Comparison of ENCODE assay signal across 8 cellular contexts in the genomic region with DNA sequence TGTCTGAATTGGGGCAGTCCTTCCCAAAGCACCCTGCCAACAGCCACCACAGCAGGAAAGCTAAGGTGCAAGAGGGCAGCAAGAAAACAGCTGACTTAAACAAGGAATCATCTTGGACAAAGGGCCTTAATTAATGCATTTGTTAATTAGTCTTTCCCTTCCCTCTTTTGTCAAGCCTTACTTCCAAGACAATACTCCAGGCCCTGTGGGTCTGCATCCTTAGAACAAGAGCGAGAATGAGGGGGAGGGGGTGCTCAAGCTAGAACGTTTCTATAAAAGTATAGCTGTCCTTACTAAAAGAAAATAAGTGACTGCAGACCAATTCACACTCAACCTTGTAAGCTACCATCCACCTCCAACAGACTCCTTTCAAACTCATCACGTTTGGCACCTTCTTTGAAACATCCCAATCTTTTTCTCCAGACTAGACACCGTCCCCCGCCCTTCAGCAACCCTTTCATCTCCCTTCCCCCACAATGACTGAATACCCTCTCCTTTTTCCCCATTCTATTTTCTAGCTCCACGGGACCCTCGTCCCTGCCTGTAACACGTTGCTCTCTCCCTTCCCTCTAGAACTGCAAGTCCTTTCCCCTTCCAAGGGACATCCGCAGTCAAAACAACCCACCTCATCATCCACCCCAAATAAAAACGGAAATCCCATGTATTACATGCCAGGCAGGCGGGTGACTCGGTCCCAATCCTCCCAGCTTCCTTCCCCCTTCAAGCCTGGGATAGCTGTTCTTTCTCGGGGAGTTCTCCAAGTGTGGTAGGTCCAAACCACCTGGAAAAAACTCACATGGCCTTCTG.
DNase-seq lines count a peak whose midpoint lies in the region; TF ChIP-seq lines count a peak whose summit lies in the region.

No MANE protein-coding gene starts in this region.

- no peaks in the 10 kb centered on the region for H3K9me3 ChIP-seq in SJSA1 (replicated peaks)
- no peaks in the 10 kb centered on the region for H3K9me3 ChIP-seq in esophagus (ENCODE audit: control insufficient read depth in 2 of 2, insufficient read depth in 1 of 2, low read depth in 1 of 2, low read length in 1 of 2)

- in situ Hi-C loops in GM13976 (cut with MboI; ENCODE audit: low sequenced_read_pairs, unreplicated experiment) = no loop called here

- peak overlapping the region; percentile 75 for H3K27ac Mint-ChIP-seq in T-helper 2 cell treated with Interferon-gamma antibody and Interleukin-4, amounts not matched to agents 5 μg/mL and 100 μg/mL, for 36 hours
- peak overlapping the region; percentile 89 for H3K27ac Mint-ChIP-seq in osteocyte (ENCODE audit: unreplicated experiment)

- H3K4me1 Mint-ChIP-seq in T-helper 2 cell treated with Interferon-gamma antibody and Interleukin-4, amounts not matched to agents 5 μg/mL and 100 μg/mL, for 36 hours (ENCODE audit: low read depth) = peaks cover 39% of the 10 kb centered on the region
- peaks cover 37% of the 10 kb centered on the region for H3K4me1 Mint-ChIP-seq in osteocyte (ENCODE audit: unreplicated experiment)

- peaks cover 18% of the 10 kb centered on the region for H3K4me1 ChIP-seq in SJSA1 (replicated peaks)
- H3K4me1 ChIP-seq in esophagus (ENCODE audit: control insufficient read depth in 2 of 2, insufficient read depth in 2 of 2, low read length in 1 of 2) = no peaks in the 10 kb centered on the region

- no peaks in the 10 kb centered on the region for H3K27me3 ChIP-seq in SJSA1 (replicated peaks)
- H3K27me3 ChIP-seq in esophagus (ENCODE audit: control insufficient read depth in 1 of 2, insufficient read depth in 2 of 2, low read length in 2 of 2) = no peaks in the 10 kb centered on the region

- TF ChIP-seq CTCF in osteocyte (IDR thresholded peaks at IDR 0.05) (no peak), GM13976 (IDR thresholded peaks at IDR 0.05; ENCODE audit: borderline replicate concordance, control extremely low read depth, extremely low read depth, insufficient read depth, missing control alignments) (no peak)

- DNase-seq in T-helper 2 cell treated with Interferon-gamma antibody and Interleukin-4, amounts not matched to agents 5 μg/mL and 100 μg/mL, for 36 hours (ENCODE audit: low spot score) = no peak
- DNase-seq in T-helper 2 cell (no peak), SJSA1 (ENCODE audit: low read depth in 1 of 2, low spot score in 2 of 2) (peak in 1 of 2 experiments; percentile 10), osteocyte (ENCODE audit: extremely low spot score, unreplicated experiment) (no peak), mucosa of gallbladder (ENCODE audit: low spot score) (no peak), GM13976 (ENCODE audit: low spot score) (no peak), islet precursor cell (no peak)

- H3K36me3 ChIP-seq in SJSA1 (no peaks in the 10 kb centered on the region), esophagus (ENCODE audit: control insufficient read depth in 2 of 2, insufficient read depth in 2 of 2, low read length in 1 of 2) (no peaks in the 10 kb centered on the region)

- peaks cover 10% of the 10 kb centered on the region for H3K36me3 Mint-ChIP-seq in T-helper 2 cell treated with Interferon-gamma antibody and Interleukin-4, amounts not matched to agents 5 μg/mL and 100 μg/mL, for 36 hours (ENCODE audit: low read depth)
- peaks cover 5% of the 10 kb centered on the region for H3K36me3 Mint-ChIP-seq in osteocyte (ENCODE audit: unreplicated experiment)

- H3K4me3 Mint-ChIP-seq in T-helper 2 cell treated with Interferon-gamma antibody and Interleukin-4, amounts not matched to agents 5 μg/mL and 100 μg/mL, for 36 hours = peak overlapping the region; percentile 91
- H3K4me3 Mint-ChIP-seq in osteocyte (ENCODE audit: unreplicated experiment) = peak overlapping the region; percentile 81

- H3K9me3 Mint-ChIP-seq in T-helper 2 cell treated with Interferon-gamma antibody and Interleukin-4, amounts not matched to agents 5 μg/mL and 100 μg/mL, for 36 hours = no peaks in the 10 kb centered on the region
- H3K9me3 Mint-ChIP-seq in osteocyte (ENCODE audit: unreplicated experiment) = no peaks in the 10 kb centered on the region

- peak overlapping the region; percentile 72 for H3K4me3 ChIP-seq in SJSA1
- H3K4me3 ChIP-seq in esophagus (ENCODE audit: low read depth in 1 of 2, low read length in 2 of 2) = peak overlapping the region; percentile 69 to 75

- 11 to 13% methylated on average over 13 of the region's 13 CpGs for WGBS in esophagus, 2 donors

- H3K27ac ChIP-seq in SJSA1 = no peak overlapping the region
- peak overlapping the region; percentile 69 to 95 for H3K27ac ChIP-seq in esophagus (ENCODE audit: low read depth in 2 of 2, low read length in 1 of 2)

- H3K27me3 Mint-ChIP-seq in T-helper 2 cell treated with Interferon-gamma antibody and Interleukin-4, amounts not matched to agents 5 μg/mL and 100 μg/mL, for 36 hours (ENCODE audit: low read depth) = no peaks in the 10 kb centered on the region
- H3K27me3 Mint-ChIP-seq in osteocyte (ENCODE audit: unreplicated experiment) = no peaks in the 10 kb centered on the region
